ENCODE assay signal across 8 cellular contexts in genomic region chr6:105452924-105453756, GRCh38. TPM values are rescaled to one million over a fixed set of nuclear protein-coding genes. Genes with fewer than 3 reads are reported as not detected.
DNase-seq lines count a peak whose midpoint lies in the region; ATAC-seq and TF ChIP-seq lines count a peak whose summit lies in the region.

No MANE protein-coding gene starts in this region.

- intact Hi-C loops in natural killer cell (cut with micrococcal nuclease), result loop anchor here (10.0 kb wide), 2 partner anchors 192 to 282 kb away; no protein-coding TSS in a partner anchor

- peaks cover 31 to 39% of the 10 kb centered on the region in 2 donors for H3K4me1 Mint-ChIP-seq in natural killer cell
- no peaks in the 10 kb centered on the region for H3K4me1 Mint-ChIP-seq in glutamatergic neuron (ENCODE audit: low read depth, unreplicated experiment)

- H3K9me3 Mint-ChIP-seq in natural killer cell (no peaks in the 10 kb centered on the region), glutamatergic neuron (ENCODE audit: unreplicated experiment) (no peaks in the 10 kb centered on the region)

- H3K27me3 ChIP-seq in H7 (ENCODE audit: control insufficient read depth, insufficient read depth, low read length), result no peaks in the 10 kb centered on the region

- H3K27me3 Mint-ChIP-seq in natural killer cell (ENCODE audit: low read depth in 2 of 2) (peaks cover 0 to 5% of the 10 kb centered on the region in 2 donors), glutamatergic neuron (ENCODE audit: unreplicated experiment) (no peaks in the 10 kb centered on the region)

- no peaks in the 10 kb centered on the region for H3K36me3 ChIP-seq in H7 (replicated peaks; ENCODE audit: control insufficient read depth, insufficient read depth, low read length)

- peak in 2 of 3 experiments; percentile 9 to 20 for DNase-seq in activated CD8-positive, alpha-beta memory T cell treated with anti-CD3 and anti-CD28 coated beads for 48 hours (ENCODE audit: low read depth in 2 of 3, low spot score in 2 of 3)
- DNase-seq in natural killer cell, result peak; percentile 45
- DNase-seq in glutamatergic neuron, result no peak
- no peak for DNase-seq in H7
- DNase-seq in NCI-H2081 (lab: John Stamatoyannopoulos, UW), result no peak
- DNase-seq in NCI-H524 (lab: John Stamatoyannopoulos, UW), result no peak

- ATAC-seq in GM18870 (IDR thresholded peaks at IDR 0.05; ENCODE audit: unreplicated experiment) (peak; percentile 58), HG03159 (IDR thresholded peaks at IDR 0.05; ENCODE audit: unreplicated experiment) (peak; percentile 73), natural killer cell (peak; percentile 97 to 100 (median 97))

- H3K4me3 Mint-ChIP-seq in natural killer cell, result peak overlapping the region; percentile 72
- no peak overlapping the region for H3K4me3 Mint-ChIP-seq in glutamatergic neuron (ENCODE audit: unreplicated experiment)

- H3K4me3 ChIP-seq in H7 (ENCODE audit: insufficient read depth, low read depth, low read length), result no peak overlapping the region

- TF ChIP-seq CTCF in natural killer cell (IDR thresholded peaks at IDR 0.05), result no peak
- TF ChIP-seq CTCF in glutamatergic neuron (IDR thresholded peaks at IDR 0.05; ENCODE audit: partially characterized antibody, unreplicated experiment), result no peak

- peak overlapping the region; percentile 86 to 91 for H3K27ac Mint-ChIP-seq in natural killer cell
- no peak overlapping the region for H3K27ac Mint-ChIP-seq in glutamatergic neuron (ENCODE audit: unreplicated experiment)

- no peaks in the 10 kb centered on the region for H3K36me3 Mint-ChIP-seq in natural killer cell
- no peaks in the 10 kb centered on the region for H3K36me3 Mint-ChIP-seq in glutamatergic neuron (ENCODE audit: unreplicated experiment)

RNA-seq across cellular contexts. Expression of gene PREP, which starts 50.3 kb away (rescaled TPM):
- total RNA-seq in natural killer cell (10 to 100 TPM; 30.0 to 42.9 (median 37.1) TPM), glutamatergic neuron (ENCODE audit: unreplicated experiment) (206 TPM)
- 19.5 and 24.4 TPM in 2 replicates for total RNA-seq in H7 (2014; rRNA removed; shearing (Covaris generic))

Comparison
In these comparisons a context has a peak if more than half of its experiments do, and no peak if none do; other contexts are left out.
1. DNase-seq: peak in activated CD8-positive, alpha-beta memory T cell treated with anti-CD3 and anti-CD28 coated beads for 48 hours (2 of 3) and natural killer cell (single experiment); none in glutamatergic neuron (single experiment), H7 (single experiment), NCI-H2081 (0 of 2) and NCI-H524 (0 of 2).
2. Peak in every context shown above with its lines, with median percentiles within 50 percentile points of each other: ATAC-seq.